8 cellular contexts compared by ENCODE assay signal in genomic region chr2:8535821-8536685, GRCh38.
DNase-seq lines count a peak whose midpoint lies in the region; ATAC-seq and TF ChIP-seq lines count a peak whose summit lies in the region.

No MANE protein-coding gene starts in this region.

- TF ChIP-seq POLR2A in NB4 (IDR thresholded peaks at IDR 0.05; ENCODE audit: extremely low read depth, insufficient read length), result no peak

- H3K4me1 ChIP-seq in colonic mucosa (peaks cover 6% of the 10 kb centered on the region), SJCRH30 (peaks cover 2% of the 10 kb centered on the region; the same call in 1 of the 2 replicates)

- DNase-seq in GF-D8 (lab: John Stamatoyannopoulos, UW) (peak; percentile 61), NB4 (ENCODE audit: low read depth) (peak; percentile 86), colonic mucosa (no peak), occipital lobe (lab: John Stamatoyannopoulos, UW) (peak; percentile 82), cerebellum (ENCODE audit: low spot score) (no peak), NCI-H446 (lab: John Stamatoyannopoulos, UW) (no peak), SJCRH30 (no peak)

- TF ChIP-seq CTCF in NB4 (IDR thresholded peaks at IDR 0.05; ENCODE audit: low read depth, low read length) (no peak), colonic mucosa (IDR thresholded peaks at IDR 0.05) (no peak)

- H3K27me3 ChIP-seq in colonic mucosa, result no peaks in the 10 kb centered on the region
- no peaks in the 10 kb centered on the region for H3K27me3 ChIP-seq in SJCRH30

- intact Hi-C loops in colonic mucosa (cut with DNase I), result no loop called here

- peak overlapping the region; percentile 47 for H3K27ac ChIP-seq in colonic mucosa
- no peak overlapping the region for H3K27ac ChIP-seq in SJCRH30

- no peak for ATAC-seq in HG03520 (IDR thresholded peaks at IDR 0.05; ENCODE audit: unreplicated experiment)

- H3K36me3 ChIP-seq in colonic mucosa (no peaks in the 10 kb centered on the region), SJCRH30 (no peaks in the 10 kb centered on the region)

- H3K9me3 ChIP-seq in colonic mucosa (no peaks in the 10 kb centered on the region), SJCRH30 (replicated peaks) (peaks cover 8% of the 10 kb centered on the region; the same call in 1 of the 2 replicates)

- no peak overlapping the region for H3K4me3 ChIP-seq in NB4 (ENCODE audit: low read depth, low read length)
- H3K4me3 ChIP-seq in colonic mucosa, result no peak overlapping the region
- H3K4me3 ChIP-seq in SJCRH30, result no peak overlapping the region

- H3K9ac ChIP-seq in colonic mucosa (ENCODE audit: low read depth in 2 of 2, low read length in 2 of 2), result no peak overlapping the region

Comparison
In these comparisons a context has a peak if more than half of its experiments do, and no peak if none do; other contexts are left out.
1. DNase-seq: peak in GF-D8 (single experiment), NB4 (single experiment) and occipital lobe (single experiment); none in colonic mucosa (single experiment), cerebellum (single experiment), NCI-H446 (0 of 2) and SJCRH30 (0 of 2).